In the genomic region with DNA sequence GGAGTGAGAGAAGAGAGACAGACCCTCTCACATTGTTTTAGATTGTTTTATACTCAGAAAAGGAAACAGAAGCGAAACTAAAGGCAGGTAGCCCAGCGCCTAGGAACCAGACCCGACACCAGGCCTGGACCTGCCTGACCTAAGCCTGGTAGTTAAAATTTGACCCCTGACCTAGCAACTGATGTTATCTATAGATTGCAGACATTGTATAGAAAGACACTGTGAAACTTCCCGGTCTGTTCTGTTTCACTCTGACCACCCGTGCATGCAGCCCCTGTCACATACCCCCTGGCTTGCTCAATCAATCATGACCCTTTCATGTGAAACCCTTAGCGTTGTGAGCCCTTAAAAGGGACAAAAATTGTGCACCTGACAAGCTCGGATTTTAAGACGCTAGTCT, we compare ENCODE assay signal across 24 cellular contexts. TPM values are rescaled to one million over a fixed set of nuclear protein-coding genes. Genes with fewer than 3 reads are reported as not detected.
A peak's percentile ranks its signal among the peaks of the same experiment; 100 is the strongest.
DNase-seq lines count a peak whose midpoint lies in the region; ATAC-seq and TF ChIP-seq lines count a peak whose summit lies in the region.
"Had no signal": no experiment of that assay in that cellular context is flagged by ENCODE, and none has a peak within 500 bp of the region (broad histone marks: within the 10 kb centered on the region; RNA-seq: fewer than 3 reads in every experiment).

No MANE protein-coding gene starts in this region.

- H2BK120ac ChIP-seq in trophoblast cell (ENCODE audit: insufficient read depth, low read length, poor library complexity), result no peak overlapping the region

- no peaks in the 10 kb centered on the region for H3K27me3 ChIP-seq in CD8-positive, alpha-beta T cell (ENCODE audit: insufficient read depth, low read length)
- no peaks in the 10 kb centered on the region for H3K27me3 ChIP-seq in GM23338 (ENCODE audit: insufficient read depth)
- H3K27me3 ChIP-seq in endodermal cell (ENCODE audit: control insufficient read depth, insufficient read depth, low read length, poor library complexity, severe bottlenecking), result no peaks in the 10 kb centered on the region
- H3K27me3 ChIP-seq in trophoblast cell (ENCODE audit: insufficient read depth, low read length), result no peaks in the 10 kb centered on the region
- H3K27me3 ChIP-seq in gastroesophageal sphincter, result peaks cover 17% of the 10 kb centered on the region
- H3K27me3 ChIP-seq: BE2C had no signal

- H3K36me3 ChIP-seq in CD8-positive, alpha-beta T cell (ENCODE audit: insufficient read depth, low read length), result no peaks in the 10 kb centered on the region
- no peaks in the 10 kb centered on the region for H3K36me3 ChIP-seq in GM23338 (ENCODE audit: insufficient read depth)
- no peaks in the 10 kb centered on the region for H3K36me3 ChIP-seq in endodermal cell (ENCODE audit: control insufficient read depth, insufficient read depth, low read length)
- no peaks in the 10 kb centered on the region for H3K36me3 ChIP-seq in trophoblast cell (ENCODE audit: control insufficient read depth in 1 of 2, insufficient read depth in 2 of 2, low read length in 2 of 2)
- peaks cover 0 to 11% of the 10 kb centered on the region in 2 donors for H3K36me3 ChIP-seq in gastroesophageal sphincter
- H3K36me3 ChIP-seq: BE2C had no signal

- no peak for TF ChIP-seq CTCF in CD8-positive, alpha-beta T cell (IDR thresholded peaks at IDR 0.05)
- TF ChIP-seq CTCF in GM23338 (conservative IDR thresholded peaks at IDR 0.05; ENCODE audit: low read depth in 2 of 2), result no peak
- TF ChIP-seq CTCF in endodermal cell (conservative IDR thresholded peaks at IDR 0.05), result no peak
- TF ChIP-seq CTCF in gastroesophageal sphincter (IDR thresholded peaks at IDR 0.05), result no peak

- H3K9ac ChIP-seq in endodermal cell (ENCODE audit: extremely low read depth, low read length, poor library complexity, severe bottlenecking) (no peak overlapping the region), trophoblast cell (ENCODE audit: low read length) (no peak overlapping the region)
- H3K9ac ChIP-seq: GM23248 had no signal

- 77 to 80% methylated on average over 7 to 8 of the region's 8 CpGs for WGBS in endodermal cell (ENCODE audit: insufficient coverage in 1 of 2, insufficient read length in 1 of 2), 2 experiments
- no CpG with 5 or more reads among the region's 8 CpGs for WGBS in trophoblast cell (ENCODE audit: extremely low coverage, insufficient coverage, insufficient read length)
- 60 to 81% methylated on average over 4 to 8 of the region's 8 CpGs for WGBS in gastroesophageal sphincter (ENCODE audit: low coverage in 1 of 2), 2 donors

- H3K36me3 Mint-ChIP-seq in CD8-positive, alpha-beta T cell, result no peaks in the 10 kb centered on the region
- no peaks in the 10 kb centered on the region; the same call in 1 of the 3 replicates for H3K36me3 Mint-ChIP-seq in GM23338 (ENCODE audit: low read depth)
- no peaks in the 10 kb centered on the region for H3K36me3 Mint-ChIP-seq in endodermal cell (ENCODE audit: low read depth)

- no peak overlapping the region for H3K4me2 ChIP-seq in GM23338
- peak overlapping the region; percentile 59 for H3K4me2 ChIP-seq in trophoblast cell (ENCODE audit: low read length)

- TF ChIP-seq EP300 in gastroesophageal sphincter (IDR thresholded peaks at IDR 0.05), result no peak

- H3K9me3 Mint-ChIP-seq in CD8-positive, alpha-beta T cell, result no peaks in the 10 kb centered on the region
- H3K9me3 Mint-ChIP-seq in GM23338 (peaks cover 76% of the 10 kb centered on the region), endodermal cell (no peaks in the 10 kb centered on the region)
- H3K9me3 Mint-ChIP-seq: CD4-positive, alpha-beta T cell had no signal

- no peaks in the 10 kb centered on the region for H3K9me3 ChIP-seq in CD8-positive, alpha-beta T cell (ENCODE audit: low read length)
- H3K9me3 ChIP-seq in endodermal cell (ENCODE audit: control insufficient read depth, low read length) (no peaks in the 10 kb centered on the region), trophoblast cell (ENCODE audit: insufficient read depth, low read depth, low read length) (peaks cover 2% of the 10 kb centered on the region), gastroesophageal sphincter (no peaks in the 10 kb centered on the region)
- H3K9me3 ChIP-seq: BE2C, Caco-2 had no signal

- no peak for ATAC-seq in CD8-positive, alpha-beta T cell
- ATAC-seq in GM23338, result no peak
- ATAC-seq in gastroesophageal sphincter, result no peak
- ATAC-seq in HG03095 (IDR thresholded peaks at IDR 0.05; ENCODE audit: unreplicated experiment), result no peak

- peaks cover 11% of the 10 kb centered on the region for H3K27me3 Mint-ChIP-seq in CD8-positive, alpha-beta T cell (ENCODE audit: low read depth)
- peaks cover 1% of the 10 kb centered on the region for H3K27me3 Mint-ChIP-seq in GM23338 (ENCODE audit: insufficient read depth, low read depth, poor library complexity)
- H3K27me3 Mint-ChIP-seq in endodermal cell (ENCODE audit: insufficient read depth), result peaks cover 4% of the 10 kb centered on the region

- CTCF ChIA-PET in CD8-positive, alpha-beta T cell (lab: Charles Lee), result no interaction called here

- no peak overlapping the region for H2AK5ac ChIP-seq in trophoblast cell (ENCODE audit: low read length)

- no peaks in the 10 kb centered on the region for H3F3A ChIP-seq in GM23338 (replicated peaks; ENCODE audit: low read depth)

- no peak for DNase-seq in CD8-positive, alpha-beta T cell
- DNase-seq in GM23338 (ENCODE audit: low spot score) (no peak), endodermal cell (no peak), trophoblast cell (peak in 1 of 2 donors; percentile 3), ureter (ENCODE audit: low spot score) (no peak), ecto neural progenitor cell (ENCODE audit: low spot score) (no peak)
- DNase-seq: BE2C, GF-D8, GM23248, HCEC 1CT, IMR-90, MV-4-11, NCI-H1105 treated with DMSO at 0.1 percent for 48 hours, NCI-H2029 treated with DMSO at 0.1 percent for 48 hours, NCI-H226, NCI-H510A treated with DMSO at 0.1 percent for 48 hours, NCI-H748 treated with DMSO at 0.1 percent for 48 hours had no signal

- no peak overlapping the region for H3K27ac Mint-ChIP-seq in CD8-positive, alpha-beta T cell
- H3K27ac Mint-ChIP-seq in GM23338 (no peak overlapping the region), endodermal cell (no peak overlapping the region)
- H3K27ac Mint-ChIP-seq: CD4-positive, alpha-beta T cell had no signal

- intact Hi-C loops in CD8-positive, alpha-beta T cell (cut with DNase I, micrococcal nuclease), result no loop called here

- peak overlapping the region; percentile 67 for H4K91ac ChIP-seq in trophoblast cell (ENCODE audit: low read depth, low read length)

- H3K4ac ChIP-seq in trophoblast cell (ENCODE audit: low read depth, low read length), result no peak overlapping the region

- H3K4me3 ChIP-seq in CD8-positive, alpha-beta T cell (ENCODE audit: low read depth, low read length), result no peak overlapping the region
- no peak overlapping the region for H3K4me3 ChIP-seq in GM23338
- peak overlapping the region; percentile 33 for H3K4me3 ChIP-seq in endodermal cell (ENCODE audit: low read length)
- no peak overlapping the region for H3K4me3 ChIP-seq in trophoblast cell (ENCODE audit: low read depth, low read length)
- no peak overlapping the region for H3K4me3 ChIP-seq in gastroesophageal sphincter
- H3K4me3 ChIP-seq: GM23248 had no signal

- peak overlapping the region; percentile 53 for H2BK12ac ChIP-seq in trophoblast cell (ENCODE audit: low read length)

- no peak overlapping the region for H3K27ac ChIP-seq in CD8-positive, alpha-beta T cell (ENCODE audit: low read depth, low read length)
- H3K27ac ChIP-seq in GM23338 (ENCODE audit: low read depth) (no peak overlapping the region), endodermal cell (ENCODE audit: low read depth, low read length) (no peak overlapping the region), trophoblast cell (ENCODE audit: low read depth, low read length) (peak overlapping the region; percentile 70), gastroesophageal sphincter (no peak overlapping the region)
- H3K27ac ChIP-seq: GM23248, RWPE1 had no signal

- H3K79me2 ChIP-seq in GM23338 (replicated peaks; ENCODE audit: insufficient read depth), result no peaks in the 10 kb centered on the region
- no peaks in the 10 kb centered on the region for H3K79me2 ChIP-seq in trophoblast cell (ENCODE audit: control insufficient read depth, insufficient read depth, low read length, poor library complexity)

- no peak for TF ChIP-seq POLR2A in gastroesophageal sphincter (IDR thresholded peaks at IDR 0.05)

- H3K4me3 Mint-ChIP-seq in CD8-positive, alpha-beta T cell, result peak overlapping the region; percentile 77
- H3K4me3 Mint-ChIP-seq in GM23338, result no peak overlapping the region
- H3K4me3 Mint-ChIP-seq in endodermal cell, result peak overlapping the region; percentile 2

- H3K23ac ChIP-seq in trophoblast cell (ENCODE audit: low read length), result no peak overlapping the region

- POLR2A ChIA-PET in CD8-positive, alpha-beta T cell (lab: Charles Lee), result no interaction called here

- no peaks in the 10 kb centered on the region for H4K20me1 ChIP-seq in GM23338 (replicated peaks; ENCODE audit: insufficient read depth)

- H3K4me1 ChIP-seq in CD8-positive, alpha-beta T cell (ENCODE audit: insufficient read depth, low read length), result no peaks in the 10 kb centered on the region
- 0 out of 2 replicates have a peak, but pooled peaks cover 6% of the 10 kb centered on the region for H3K4me1 ChIP-seq in GM23338 (ENCODE audit: insufficient read depth)
- no peaks in the 10 kb centered on the region for H3K4me1 ChIP-seq in endodermal cell (ENCODE audit: control insufficient read depth, insufficient read depth, low read length)
- H3K4me1 ChIP-seq in trophoblast cell (ENCODE audit: control insufficient read depth in 1 of 2, insufficient read depth in 2 of 2, low read length in 2 of 2), result peaks cover 26 to 31% of the 10 kb centered on the region in 2 experiments
- H3K4me1 ChIP-seq in gastroesophageal sphincter, result peaks cover 0 to 51% (median 12%) of the 10 kb centered on the region in 3 donors
- H3K4me1 ChIP-seq: BE2C, Caco-2 had no signal

- H3K14ac ChIP-seq in trophoblast cell (ENCODE audit: low read length), result peak overlapping the region; percentile 43

- peak overlapping the region; percentile 50 for H3K18ac ChIP-seq in trophoblast cell (ENCODE audit: low read length)

- peak overlapping the region; percentile 23 for H2BK5ac ChIP-seq in trophoblast cell (ENCODE audit: low read depth, low read length, poor library complexity)

- H2AFZ ChIP-seq in GM23338 (0 out of 2 replicates have a peak overlapping the region, but pooled peaks have one; percentile 76), trophoblast cell (ENCODE audit: insufficient read depth, low read length, poor library complexity) (no peak overlapping the region)
- H2AFZ ChIP-seq: GM23248 had no signal

- peaks cover 11% of the 10 kb centered on the region for H3K79me1 ChIP-seq in trophoblast cell (ENCODE audit: low read length)

- H4K8ac ChIP-seq in trophoblast cell (ENCODE audit: low read depth, low read length), result peak overlapping the region; percentile 34

- no peaks in the 10 kb centered on the region for H3K9me2 ChIP-seq in GM23338 (ENCODE audit: insufficient read depth)

- H3K4me1 Mint-ChIP-seq in CD8-positive, alpha-beta T cell (ENCODE audit: low read depth), result peaks cover 5% of the 10 kb centered on the region
- peaks cover 13% of the 10 kb centered on the region for H3K4me1 Mint-ChIP-seq in GM23338
- H3K4me1 Mint-ChIP-seq in endodermal cell, result peaks cover 35% of the 10 kb centered on the region

- no peak overlapping the region for H4K12ac ChIP-seq in trophoblast cell (ENCODE audit: low read depth, low read length)

RNA-seq across cellular contexts. Expression of a gene that starts 31.6 kb away (rescaled TPM):
- under 1 TPM; 0.61 to 0.73 TPM for total RNA-seq in CD8-positive, alpha-beta T cell
- total RNA-seq in GM23338 (2014; rRNA removed; shearing (Covaris generic)), result 1.3 and 2.1 TPM in 2 replicates
- polyA plus RNA-seq in GM23338 (2016; fragmentation: Nextera tagmentation; extraction: Ambion mirVana), result 1.9 and 2.7 TPM in 2 replicates
- total RNA-seq in endodermal cell (1 to 10 TPM in 1 of 2 donors, under 1 TPM in 1; 0.64 to 1.8 TPM), gastroesophageal sphincter (10 to 100 TPM; 13.3 to 52.5 (median 27.4) TPM), ureter (4.8 TPM)
- 0.57 TPM for polyA plus RNA-seq in endodermal cell (2013, experiment 1 of 2)
- polyA plus RNA-seq in endodermal cell (2013, experiment 2 of 2), result 0.41 TPM
- 1.1 TPM in 2 replicates for polyA plus RNA-seq in trophoblast cell (2013)
- total RNA-seq: A673, Caco-2, GM23248, IMR-90, M059J had no signal
- polyA plus RNA-seq: GM23248, IMR-90 had no signal
